21 cellular contexts compared by ENCODE assay signal in the genomic region with DNA sequence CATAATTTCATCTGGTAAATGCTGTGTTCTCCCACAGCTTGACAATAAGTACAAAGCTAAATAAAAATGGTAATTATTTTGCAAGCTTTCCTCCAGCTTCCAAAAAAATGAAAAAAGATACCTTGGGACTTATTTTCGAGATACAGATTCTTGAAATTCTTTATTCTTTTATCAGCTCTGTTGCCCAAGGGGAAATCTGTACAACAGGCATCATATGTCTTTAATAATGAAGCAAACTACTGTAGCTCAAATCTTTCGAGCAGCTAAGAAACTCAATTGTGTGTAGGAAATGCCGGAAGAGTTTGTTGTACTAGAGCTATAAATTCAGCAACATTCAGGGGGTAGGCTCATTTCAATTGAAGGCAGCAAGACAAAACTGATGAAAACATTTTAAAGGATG.
"Had no signal": no experiment of that assay in that cellular context is flagged by ENCODE, and none has a peak within 500 bp of the region (broad histone marks: within the 10 kb centered on the region; RNA-seq: fewer than 3 reads in every experiment).

No MANE protein-coding gene starts in this region.

- H3K4me3 ChIP-seq: adrenal gland, Peyer's patch, SJSA1 had no signal

- H3K27me3 ChIP-seq: adrenal gland, Peyer's patch, SJSA1 had no signal

- H3K4me1 Mint-ChIP-seq: activated CD4-positive, alpha-beta memory T cell treated with anti-CD3 and anti-CD28 coated beads, Interleukin-2, amount 10 ng/mL, durations not matched to agents 7 days and 5 days; activated CD4-positive, alpha-beta T cell treated with anti-CD3 and anti-CD28 coated beads for 36 hours; activated naive CD4-positive, alpha-beta T cell treated with anti-CD3 and anti-CD28 coated beads, Interleukin-2, amount 10 ng/mL, durations not matched to agents 7 days and 5 days; activated naive CD8-positive, alpha-beta T cell treated with anti-CD3 and anti-CD28 coated beads for 36 hours; activated T-helper 17 cell treated with anti-CD3 and anti-CD28 coated beads, Interleukin-2, amount 50 U/mL, for 72 hours; T-cell had no signal

- H3K36me3 ChIP-seq: adrenal gland, Peyer's patch, SJSA1 had no signal

- H3K4me3 Mint-ChIP-seq: activated CD4-positive, alpha-beta memory T cell treated with anti-CD3 and anti-CD28 coated beads, Interleukin-2, amount 10 ng/mL, durations not matched to agents 7 days and 5 days; activated CD4-positive, alpha-beta T cell treated with anti-CD3 and anti-CD28 coated beads for 36 hours; activated naive CD4-positive, alpha-beta T cell treated with anti-CD3 and anti-CD28 coated beads, Interleukin-2, amount 10 ng/mL, durations not matched to agents 7 days and 5 days; activated naive CD8-positive, alpha-beta T cell treated with anti-CD3 and anti-CD28 coated beads for 36 hours; activated T-helper 17 cell treated with anti-CD3 and anti-CD28 coated beads, Interleukin-2, amount 50 U/mL, for 72 hours; T-cell had no signal

- ATAC-seq: activated CD4-positive, alpha-beta T cell treated with anti-CD3 and anti-CD28 coated beads for 36 hours; activated T-helper 17 cell treated with anti-CD3 and anti-CD28 coated beads, Interleukin-2, amount 50 U/mL, for 72 hours; T-cell had no signal

- H3K9me3 Mint-ChIP-seq: activated CD4-positive, alpha-beta memory T cell treated with anti-CD3 and anti-CD28 coated beads, Interleukin-2, amount 10 ng/mL, durations not matched to agents 7 days and 5 days; activated naive CD4-positive, alpha-beta T cell treated with anti-CD3 and anti-CD28 coated beads, Interleukin-2, amount 10 ng/mL, durations not matched to agents 7 days and 5 days; activated naive CD8-positive, alpha-beta T cell treated with anti-CD3 and anti-CD28 coated beads for 36 hours; activated T-helper 17 cell treated with anti-CD3 and anti-CD28 coated beads, Interleukin-2, amount 50 U/mL, for 72 hours; T-cell had no signal

- H3K4me1 ChIP-seq: adrenal gland, Peyer's patch, SJSA1 had no signal

- DNase-seq: activated CD4-positive, alpha-beta memory T cell treated with anti-CD3 and anti-CD28 coated beads, Interleukin-2, amount 10 ng/mL, durations not matched to agents 7 days and 5 days; activated CD4-positive, alpha-beta T cell treated with anti-CD3 and anti-CD28 coated beads for 36 hours; activated CD4-positive, alpha-beta T cell treated with anti-CD3 and anti-CD28 coated beads, Interleukin-2, amount 50 U/mL, for 1 hour; activated gamma-delta T cell; activated naive CD4-positive, alpha-beta T cell treated with anti-CD3 and anti-CD28 coated beads, Interleukin-2, amount 10 ng/mL, durations not matched to agents 7 days and 5 days; activated naive CD8-positive, alpha-beta T cell treated with anti-CD3 and anti-CD28 coated beads for 36 hours; activated T-cell treated with anti-CD3 and anti-CD28 coated beads for 4 hours; activated T-cell treated with anti-CD3 and anti-CD28 coated beads, Interleukin-2, amount 50 U/mL, for 48 hours; anterior cingulate cortex; cerebellar nuclear complex; NCI-H1092; NCI-H1930; NCI-H2171 treated with DMSO at 0.1 percent for 48 hours; NCI-H510A treated with DMSO at 0.1 percent for 48 hours; Peyer's patch; T-cell; T-helper 2 cell had no signal

- H3K27me3 Mint-ChIP-seq: activated CD4-positive, alpha-beta T cell treated with anti-CD3 and anti-CD28 coated beads for 36 hours; activated naive CD4-positive, alpha-beta T cell treated with anti-CD3 and anti-CD28 coated beads, Interleukin-2, amount 10 ng/mL, durations not matched to agents 7 days and 5 days; activated T-helper 17 cell treated with anti-CD3 and anti-CD28 coated beads, Interleukin-2, amount 50 U/mL, for 72 hours; T-cell had no signal

- H3K27ac Mint-ChIP-seq: activated CD4-positive, alpha-beta memory T cell treated with anti-CD3 and anti-CD28 coated beads, Interleukin-2, amount 10 ng/mL, durations not matched to agents 7 days and 5 days; activated CD4-positive, alpha-beta T cell treated with anti-CD3 and anti-CD28 coated beads for 36 hours; activated naive CD4-positive, alpha-beta T cell treated with anti-CD3 and anti-CD28 coated beads, Interleukin-2, amount 10 ng/mL, durations not matched to agents 7 days and 5 days; activated naive CD8-positive, alpha-beta T cell treated with anti-CD3 and anti-CD28 coated beads for 36 hours; activated T-helper 17 cell treated with anti-CD3 and anti-CD28 coated beads, Interleukin-2, amount 50 U/mL, for 72 hours; T-cell had no signal

- H3K27ac ChIP-seq: adrenal gland, Peyer's patch, SJSA1, VCaP had no signal

- H3K36me3 Mint-ChIP-seq: activated naive CD4-positive, alpha-beta T cell treated with anti-CD3 and anti-CD28 coated beads, Interleukin-2, amount 10 ng/mL, durations not matched to agents 7 days and 5 days; activated naive CD8-positive, alpha-beta T cell treated with anti-CD3 and anti-CD28 coated beads for 36 hours; T-cell had no signal

- H3K9me3 ChIP-seq: adrenal gland, Peyer's patch, SJSA1 had no signal
